ENCODE assay signal across 9 cellular contexts in the genomic region with DNA sequence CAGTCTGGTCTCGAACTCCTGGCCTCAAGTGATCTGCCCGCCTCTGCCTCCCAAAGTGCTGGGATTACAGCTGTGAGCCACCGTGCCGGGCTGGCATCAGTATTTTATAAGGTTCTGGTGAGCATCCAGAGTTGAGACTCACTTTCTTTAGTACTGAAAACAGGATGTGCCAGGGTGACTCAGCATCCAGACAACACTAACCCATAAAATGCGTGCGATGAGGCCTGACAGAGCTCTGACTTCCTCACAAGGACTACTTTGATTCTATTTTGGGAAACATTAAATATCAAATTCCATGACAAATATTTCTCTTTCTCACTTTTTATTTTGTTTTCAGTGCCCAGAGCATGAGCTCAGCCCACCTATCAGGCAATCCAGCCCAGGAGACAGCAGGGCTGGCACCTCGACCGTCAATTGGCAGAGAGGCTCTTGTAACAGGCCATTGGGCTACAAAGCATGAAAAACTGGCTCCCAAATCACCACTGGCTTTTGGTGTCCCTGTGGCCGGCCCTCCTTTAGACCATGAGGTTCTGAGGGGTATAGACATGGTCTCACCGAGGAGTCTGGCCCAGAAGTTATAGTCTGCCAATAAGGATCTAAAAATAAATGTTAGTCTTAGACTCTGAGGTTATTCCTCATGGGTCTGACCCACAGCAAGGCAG.
DNase-seq lines count a peak whose midpoint lies in the region; ATAC-seq, FAIRE-seq and TF ChIP-seq lines count a peak whose summit lies in the region.
"Had no signal": no experiment of that assay in that cellular context is flagged by ENCODE, and none has a peak within 500 bp of the region (broad histone marks: within the 10 kb centered on the region; RNA-seq: fewer than 3 reads in every experiment).

No MANE protein-coding gene starts in this region.

- DNase-seq in AG04449 (ENCODE audit: low read depth, low spot score) (peak; percentile 93), HTR-8/SVneo (ENCODE audit: insufficient read length, low spot score) (peak; percentile 85), foreskin fibroblast (peak; percentile 96 to 97)
- DNase-seq in activated CD8-positive, alpha-beta memory T cell treated with anti-CD3 and anti-CD28 coated beads, Interleukin-2, amount 50 U/mL, for 4 hours: peak; percentile 35

- TF ChIP-seq CTCF in AG04449 (IDR thresholded peaks at IDR 0.05; ENCODE audit: insufficient read depth, low read length, missing control alignments) (no peak), foreskin fibroblast (IDR thresholded peaks at IDR 0.05; ENCODE audit: low read depth, low read length) (no peak)

- POLR2A ChIA-PET in AG04449 (lab: Yijun Ruan, JAX): interaction anchor here (0.6 to 2.0 kb wide), 7 partner anchors 10 to 334 kb away, joined by 3 to 14 read pairs (median 4); no protein-coding TSS in a partner anchor

- H3K27ac ChIP-seq in skin epidermis: peak overlapping the region in 19 of 21 experiments; percentile 7 to 90 (median 55)

- peak; percentile 31 for FAIRE-seq in HTR-8/SVneo (lab: Jason Lieb, UNC)
- FAIRE-seq: endometrium had no signal

- ATAC-seq in GM21717 (IDR thresholded peaks at IDR 0.05; ENCODE audit: unreplicated experiment) (no peak), HG02678 (IDR thresholded peaks at IDR 0.05; ENCODE audit: unreplicated experiment) (no peak), GM18858 (IDR thresholded peaks at IDR 0.05; ENCODE audit: unreplicated experiment) (no peak)

- no peak overlapping the region for H3K4me3 ChIP-seq in AG04449 (ENCODE audit: low read depth, low read length)
- H3K4me3 ChIP-seq in foreskin fibroblast (ENCODE audit: low read depth in 1 of 2, low read length in 2 of 2): no peak overlapping the region
- H3K4me3 ChIP-seq in skin epidermis: no peak overlapping the region

- CTCF ChIA-PET in AG04449 (lab: Yijun Ruan, JAX): interaction anchor here (0.9 to 1.4 kb wide), 4 partner anchors 9 to 196 kb away, joined by 3 to 4 read pairs (median 3); no protein-coding TSS in a partner anchor

Comparison
In these comparisons a context has a peak if more than half of its experiments do, and no peak if none do; other contexts are left out.
1. DNase-seq: peak in every context shown above with its lines; median percentile 96 in foreskin fibroblast; 93 in AG04449; 85 in HTR-8/SVneo; 35 in activated CD8-positive, alpha-beta memory T cell treated with anti-CD3 and anti-CD28 coated beads, Interleukin-2, amount 50 U/mL, for 4 hours.